ENCODE assay signal across 3 cellular contexts in the genomic region with DNA sequence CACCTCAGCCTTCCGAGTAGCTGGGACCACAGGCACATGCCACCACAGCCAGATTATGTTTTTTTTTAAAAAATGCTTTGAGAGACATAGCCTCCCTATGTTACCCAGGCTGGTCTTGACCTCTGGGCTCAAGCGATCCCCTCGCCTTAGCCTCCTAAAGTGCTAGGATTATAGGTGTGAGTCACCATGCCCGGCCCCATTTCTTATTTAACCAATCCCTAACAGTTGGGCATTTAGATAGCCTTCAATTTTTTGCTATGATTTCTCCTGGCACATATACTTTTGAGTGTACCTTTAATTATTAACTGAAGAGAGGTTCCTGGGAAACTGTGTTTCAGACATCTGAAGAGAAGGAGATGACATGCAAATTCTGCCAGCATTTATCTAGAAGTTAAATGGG.
A peak's percentile ranks its signal among the peaks of the same experiment; 100 is the strongest.
TF ChIP-seq lines count a peak whose summit lies in the region.

No MANE protein-coding gene starts in this region.

TF ChIP-seq in A549, 52 proteins besides CTCF, POLR2A, EP300 and RAD21:
- TF ChIP-seq RNF2 (IDR thresholded peaks at IDR 0.05; ENCODE audit: borderline replicate concordance, low read depth) (no peak), HOXB5 (CRISPR knock-in tag; IDR thresholded peaks at IDR 0.05) (no peak)
TF ChIP-seq in A549: peak in this region for 0.

TF ChIP-seq in HEK293, 187 proteins besides CTCF, POLR2A, EP300 and RAD21:
- no peak for TF ChIP-seq ZNF112 (tag by site-specific recombination; IDR thresholded peaks at IDR 0.05)
- TF ChIP-seq ZNF280D (tag by site-specific recombination; IDR thresholded peaks at IDR 0.05), result no peak
- TF ChIP-seq RBAK (tag by site-specific recombination; IDR thresholded peaks at IDR 0.05), result no peak
- peak; percentile 99 for TF ChIP-seq MZF1 (tag by site-specific recombination; IDR thresholded peaks at IDR 0.05; ENCODE audit: borderline replicate concordance)
- no peak for TF ChIP-seq SETDB1 (IDR thresholded peaks at IDR 0.05; ENCODE audit: insufficient read length, low read length)
- no peak for TF ChIP-seq ZNF791 (tag by site-specific recombination; IDR thresholded peaks at IDR 0.05)
- TF ChIP-seq ZNF426 (tag by site-specific recombination; IDR thresholded peaks at IDR 0.05), result no peak
- TF ChIP-seq ZNF184 (tag by site-specific recombination; IDR thresholded peaks at IDR 0.05), result no peak
- TF ChIP-seq, protein P1, sequence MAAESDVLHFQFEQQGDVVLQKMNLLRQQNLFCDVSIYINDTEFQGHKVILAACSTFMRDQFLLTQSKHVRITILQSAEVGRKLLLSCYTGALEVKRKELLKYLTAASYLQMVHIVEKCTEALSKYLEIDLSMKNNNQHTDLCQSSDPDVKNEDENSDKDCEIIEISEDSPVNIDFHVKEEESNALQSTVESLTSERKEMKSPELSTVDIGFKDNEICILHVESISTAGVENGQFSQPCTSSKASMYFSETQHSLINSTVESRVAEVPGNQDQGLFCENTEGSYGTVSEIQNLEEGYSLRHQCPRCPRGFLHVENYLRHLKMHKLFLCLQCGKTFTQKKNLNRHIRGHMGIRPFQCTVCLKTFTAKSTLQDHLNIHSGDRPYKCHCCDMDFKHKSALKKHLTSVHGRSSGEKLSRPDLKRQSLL (tag by site-specific recombination; IDR thresholded peaks at IDR 0.05), result no peak

TF ChIP-seq in K562, 482 proteins besides CTCF, POLR2A, EP300 and RAD21:
- TF ChIP-seq ZNF280B (CRISPR knock-in tag; IDR thresholded peaks at IDR 0.05) (no peak), ATF3 (IDR thresholded peaks at IDR 0.05) (0 out of 2 replicates have a peak, but pooled peaks have one; percentile 2), ATF3 (CRISPR knock-in tag; conservative IDR thresholded peaks at IDR 0.05) (no peak)
